26 cellular contexts compared by ENCODE assay signal in the genomic region with DNA sequence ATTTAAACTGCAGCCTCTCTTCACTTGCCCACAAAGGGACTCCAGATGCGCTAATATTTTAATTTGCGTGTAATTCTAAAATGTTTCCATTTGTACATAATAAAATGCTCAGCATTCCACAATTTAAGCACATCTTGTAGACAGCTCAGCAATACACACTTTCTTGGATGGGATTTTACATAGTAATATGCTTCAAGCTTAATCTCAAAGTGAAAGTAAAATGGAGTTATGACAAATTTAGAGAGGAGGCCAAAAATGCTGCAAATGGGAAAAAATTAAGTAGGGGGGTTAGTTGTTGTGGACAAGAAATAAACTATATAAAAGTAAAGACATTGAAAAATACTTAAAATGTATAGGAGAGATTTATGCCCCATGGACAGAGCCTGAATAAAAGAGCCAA.
A peak's percentile ranks its signal among the peaks of the same experiment; 100 is the strongest.
DNase-seq lines count a peak whose midpoint lies in the region; ATAC-seq and TF ChIP-seq lines count a peak whose summit lies in the region.
"Had no signal": no experiment of that assay in that cellular context is flagged by ENCODE, and none has a peak within 500 bp of the region (broad histone marks: within the 10 kb centered on the region; RNA-seq: fewer than 3 reads in every experiment).

No MANE protein-coding gene starts in this region.

- peak overlapping the region; percentile 87 for H3K4me2 ChIP-seq in smooth muscle cell

- H3K36me3 ChIP-seq in smooth muscle cell (ENCODE audit: low read depth) (no peaks in the 10 kb centered on the region), HAP-1 (replicated peaks) (no peaks in the 10 kb centered on the region)
- H3K36me3 ChIP-seq: tibial artery had no signal

- no peaks in the 10 kb centered on the region for H3K27me3 Mint-ChIP-seq in WTC11 (ENCODE audit: low read depth)

- H3K79me2 ChIP-seq in smooth muscle cell (ENCODE audit: low read depth), result no peaks in the 10 kb centered on the region

- POLR2A ChIA-PET in WTC11 (lab: Charles Lee), result no interaction called here

- H3K4me1 Mint-ChIP-seq in WTC11, result peaks cover 18% of the 10 kb centered on the region
- H3K4me1 Mint-ChIP-seq: stimulated activated effector memory CD8-positive, alpha-beta T cell treated with anti-CD3 and anti-CD28 coated beads, Interleukin-12 subunit alpha, Interleukin-12 subunit beta, amount 100 ng/mL, for 72 hours had no signal

- H3K4me1 ChIP-seq in smooth muscle cell (ENCODE audit: low read depth) (peaks cover 29% of the 10 kb centered on the region), HAP-1 (no peaks in the 10 kb centered on the region)

- CTCF ChIA-PET in WTC11 (lab: Charles Lee), result no interaction called here

- H3K27ac Mint-ChIP-seq in WTC11, result no peak overlapping the region
- H3K27ac Mint-ChIP-seq: IgD-negative memory B cell; stimulated activated effector memory CD8-positive, alpha-beta T cell treated with anti-CD3 and anti-CD28 coated beads, Interleukin-12 subunit alpha, Interleukin-12 subunit beta, amount 100 ng/mL, for 72 hours had no signal

- 97% methylated on average over 2 of the region's 2 CpGs for WGBS in smooth muscle cell (ENCODE audit: low lambda C conversion rate)

- H3K27me3 ChIP-seq in smooth muscle cell (ENCODE audit: low read depth) (no peaks in the 10 kb centered on the region), HAP-1 (ENCODE audit: low read depth) (no peaks in the 10 kb centered on the region)
- H3K27me3 ChIP-seq: tibial artery had no signal

- H3K4me3 Mint-ChIP-seq in WTC11, result no peak overlapping the region
- H3K4me3 Mint-ChIP-seq: IgD-negative memory B cell; stimulated activated effector memory CD8-positive, alpha-beta T cell treated with anti-CD3 and anti-CD28 coated beads, Interleukin-12 subunit alpha, Interleukin-12 subunit beta, amount 100 ng/mL, for 72 hours had no signal

- in situ Hi-C loops in HAP-1 (cut with MboI; ENCODE audit: low sequenced_read_pairs), result no loop called here

- H3K4me3 ChIP-seq in fibroblast of villous mesenchyme (ENCODE audit: low read depth, low read length) (peak overlapping the region; percentile 0), smooth muscle cell (peak overlapping the region; percentile 46), HAP-1 (no peak overlapping the region)
- H3K4me3 ChIP-seq: skin epidermis had no signal

- TF ChIP-seq CTCF in fibroblast of villous mesenchyme (IDR thresholded peaks at IDR 0.05; ENCODE audit: insufficient read depth, low read depth, low read length), result no peak
- TF ChIP-seq CTCF in smooth muscle cell (IDR thresholded peaks at IDR 0.05; ENCODE audit: borderline replicate concordance, insufficient read depth, poor library complexity, severe bottlenecking), result no peak
- TF ChIP-seq CTCF in WTC11 (IDR thresholded peaks at IDR 0.05), result no peak

- no peak for ATAC-seq in HG02884 (IDR thresholded peaks at IDR 0.05; ENCODE audit: unreplicated experiment)
- no peak for ATAC-seq in WTC11
- ATAC-seq: left ventricle myocardium superior; stimulated activated effector memory CD8-positive, alpha-beta T cell treated with anti-CD3 and anti-CD28 coated beads, Interleukin-12 subunit alpha, Interleukin-12 subunit beta, amount 100 ng/mL, for 72 hours had no signal

- H4K20me1 ChIP-seq in smooth muscle cell (ENCODE audit: low read depth), result no peaks in the 10 kb centered on the region

- peak overlapping the region; percentile 67 for H3K27ac ChIP-seq in smooth muscle cell (ENCODE audit: low read depth)
- H3K27ac ChIP-seq: skin epidermis, tibial artery had no signal

- H3K36me3 Mint-ChIP-seq in WTC11, result no peaks in the 10 kb centered on the region
- H3K36me3 Mint-ChIP-seq: IgD-negative memory B cell; stimulated activated effector memory CD8-positive, alpha-beta T cell treated with anti-CD3 and anti-CD28 coated beads, Interleukin-12 subunit alpha, Interleukin-12 subunit beta, amount 100 ng/mL, for 72 hours had no signal

- DNase-seq in ELR (ENCODE audit: low read depth) (peak; percentile 9), OCI-M1 (lab: John Stamatoyannopoulos, UW) (peak; percentile 37), fibroblast of villous mesenchyme (ENCODE audit: low read depth) (no peak), smooth muscle cell (lab: John Stamatoyannopoulos, UW; ENCODE audit: unreplicated experiment) (no peak), HAP-1 (ENCODE audit: low spot score in 2 of 2) (no peak), WTC11 (ENCODE audit: low spot score) (no peak)
- DNase-seq: activated CD4-positive, CD25-positive, alpha-beta regulatory T cell treated with anti-CD3 and anti-CD28 coated beads, Interleukin-2, amount 50 U/mL, for 72 hours; activated CD8-positive, alpha-beta memory T cell treated with anti-CD3 and anti-CD28 coated beads for 24 hours; activated naive CD4-positive, alpha-beta T cell treated with anti-CD3 and anti-CD28 coated beads, Interleukin-2, amount 50 U/mL, for 16 hours; activated T-cell treated with anti-CD3 and anti-CD28 coated beads, Interleukin-2, amount 50 U/mL, for 48 hours; anterior cingulate cortex; caudate nucleus; dermis blood vessel endothelial cell; DMS79 treated with DMSO at 0.1 percent for 48 hours; foreskin melanocyte; hypothalamus; left ventricle myocardium superior; midbrain; NCI-H1436; stimulated activated CD4-positive, alpha-beta T cell treated with anti-CD3 and anti-CD28 coated beads, Interleukin-2, amount 100 ng/mL, for 24 hours; SW 1271; tibial artery had no signal

- H3K9ac ChIP-seq in smooth muscle cell (ENCODE audit: low read depth), result peak overlapping the region; percentile 6

- no peaks in the 10 kb centered on the region for H3K9me3 Mint-ChIP-seq in WTC11
- H3K9me3 Mint-ChIP-seq: IgD-negative memory B cell; stimulated activated effector memory CD8-positive, alpha-beta T cell treated with anti-CD3 and anti-CD28 coated beads, Interleukin-12 subunit alpha, Interleukin-12 subunit beta, amount 100 ng/mL, for 72 hours had no signal

- peak overlapping the region; percentile 94 for H2AFZ ChIP-seq in smooth muscle cell (ENCODE audit: low read depth)

- H3F3A ChIP-seq in smooth muscle cell (ENCODE audit: low read depth), result peaks cover 12% of the 10 kb centered on the region

- no peaks in the 10 kb centered on the region for H3K9me3 ChIP-seq in smooth muscle cell (replicated peaks; ENCODE audit: low read depth)
- no peaks in the 10 kb centered on the region for H3K9me3 ChIP-seq in HAP-1
- H3K9me3 ChIP-seq: tibial artery had no signal

TF ChIP-seq in WTC11, 78 proteins besides CTCF, POLR2A, EP300 and RAD21 (continues in another document):
- TF ChIP-seq ZNF671 (CRISPR knock-in tag; IDR thresholded peaks at IDR 0.05) (no peak), ZNF512 (CRISPR knock-in tag; IDR thresholded peaks at IDR 0.05; ENCODE audit: borderline replicate concordance) (no peak), NFYB (CRISPR knock-in tag; conservative IDR thresholded peaks at IDR 0.05; ENCODE audit: low read depth) (no peak), FOXK1 (CRISPR knock-in tag; IDR thresholded peaks at IDR 0.05) (no peak), PRRX2 (CRISPR knock-in tag; IDR thresholded peaks at IDR 0.05) (no peak), TEAD4 (CRISPR knock-in tag; IDR thresholded peaks at IDR 0.05) (no peak), TCF7 (CRISPR knock-in tag; IDR thresholded peaks at IDR 0.05; ENCODE audit: low read depth) (no peak), EMX1 (CRISPR knock-in tag; IDR thresholded peaks at IDR 0.05) (no peak), KAT7 (CRISPR knock-in tag; IDR thresholded peaks at IDR 0.05; ENCODE audit: borderline replicate concordance) (no peak)
- TF ChIP-seq, protein P1, sequence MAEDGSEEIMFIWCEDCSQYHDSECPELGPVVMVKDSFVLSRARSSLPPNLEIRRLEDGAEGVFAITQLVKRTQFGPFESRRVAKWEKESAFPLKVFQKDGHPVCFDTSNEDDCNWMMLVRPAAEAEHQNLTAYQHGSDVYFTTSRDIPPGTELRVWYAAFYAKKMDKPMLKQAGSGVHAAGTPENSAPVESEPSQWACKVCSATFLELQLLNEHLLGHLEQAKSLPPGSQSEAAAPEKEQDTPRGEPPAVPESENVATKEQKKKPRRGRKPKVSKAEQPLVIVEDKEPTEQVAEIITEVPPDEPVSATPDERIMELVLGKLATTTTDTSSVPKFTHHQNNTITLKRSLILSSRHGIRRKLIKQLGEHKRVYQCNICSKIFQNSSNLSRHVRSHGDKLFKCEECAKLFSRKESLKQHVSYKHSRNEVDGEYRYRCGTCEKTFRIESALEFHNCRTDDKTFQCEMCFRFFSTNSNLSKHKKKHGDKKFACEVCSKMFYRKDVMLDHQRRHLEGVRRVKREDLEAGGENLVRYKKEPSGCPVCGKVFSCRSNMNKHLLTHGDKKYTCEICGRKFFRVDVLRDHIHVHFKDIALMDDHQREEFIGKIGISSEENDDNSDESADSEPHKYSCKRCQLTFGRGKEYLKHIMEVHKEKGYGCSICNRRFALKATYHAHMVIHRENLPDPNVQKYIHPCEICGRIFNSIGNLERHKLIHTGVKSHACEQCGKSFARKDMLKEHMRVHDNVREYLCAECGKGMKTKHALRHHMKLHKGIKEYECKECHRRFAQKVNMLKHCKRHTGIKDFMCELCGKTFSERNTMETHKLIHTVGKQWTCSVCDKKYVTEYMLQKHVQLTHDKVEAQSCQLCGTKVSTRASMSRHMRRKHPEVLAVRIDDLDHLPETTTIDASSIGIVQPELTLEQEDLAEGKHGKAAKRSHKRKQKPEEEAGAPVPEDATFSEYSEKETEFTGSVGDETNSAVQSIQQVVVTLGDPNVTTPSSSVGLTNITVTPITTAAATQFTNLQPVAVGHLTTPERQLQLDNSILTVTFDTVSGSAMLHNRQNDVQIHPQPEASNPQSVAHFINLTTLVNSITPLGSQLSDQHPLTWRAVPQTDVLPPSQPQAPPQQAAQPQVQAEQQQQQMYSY (CRISPR knock-in tag; IDR thresholded peaks at IDR 0.05), result no peak
- TF ChIP-seq, protein P2, sequence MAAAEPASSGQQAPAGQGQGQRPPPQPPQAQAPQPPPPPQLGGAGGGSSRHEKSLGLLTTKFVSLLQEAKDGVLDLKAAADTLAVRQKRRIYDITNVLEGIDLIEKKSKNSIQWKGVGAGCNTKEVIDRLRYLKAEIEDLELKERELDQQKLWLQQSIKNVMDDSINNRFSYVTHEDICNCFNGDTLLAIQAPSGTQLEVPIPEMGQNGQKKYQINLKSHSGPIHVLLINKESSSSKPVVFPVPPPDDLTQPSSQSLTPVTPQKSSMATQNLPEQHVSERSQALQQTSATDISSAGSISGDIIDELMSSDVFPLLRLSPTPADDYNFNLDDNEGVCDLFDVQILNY (CRISPR knock-in tag; IDR thresholded peaks at IDR 0.05), result no peak

Comparison
In these comparisons a context has a peak if more than half of its experiments do, and no peak if none do; other contexts are left out.
1. DNase-seq: peak in ELR (single experiment) and OCI-M1 (single experiment); none in fibroblast of villous mesenchyme (single experiment), smooth muscle cell (single experiment), HAP-1 (0 of 2) and WTC11 (single experiment).